1 cellular context compared by ENCODE assay signal in genomic region chr7:101085000-101085948, GRCh38.
A peak's percentile ranks its signal among the peaks of the same experiment; 100 is the strongest.
TF ChIP-seq lines count a peak whose summit lies in the region.

Gene TRIM56, plus strand, starts transcription at chr7:101085481. Its CDS starts 1,832 bp downstream, at chr7:101087313.

TF ChIP-seq in GM12878, 131 proteins besides CTCF, POLR2A, EP300 and RAD21 (continued from another document):
- TF ChIP-seq E4F1 (IDR thresholded peaks at IDR 0.05; ENCODE audit: borderline replicate concordance, partially characterized antibody) (peak; percentile 36), TCF12 (IDR thresholded peaks at IDR 0.05; ENCODE audit: low read depth, low read length) (peak; percentile 53; the same call in 1 of the 2 replicates), SPI1 (IDR thresholded peaks at IDR 0.05; ENCODE audit: borderline replicate concordance, insufficient read depth, low read depth, low read length) (peak; percentile 22; the same call in 1 of the 2 replicates), PAX8 (IDR thresholded peaks at IDR 0.05) (no peak), USF2 (IDR thresholded peaks at IDR 0.05; ENCODE audit: borderline replicate concordance, low read depth, low read length) (no peak)
TF ChIP-seq in GM12878: peak in this region for 31.
